ENCODE assay signal across 1 cellular context in genomic region chr10:34655286-34656170, GRCh38.
TF ChIP-seq lines count a peak whose summit lies in the region.

No MANE protein-coding gene starts in this region.

TF ChIP-seq in H1, 55 proteins besides CTCF, POLR2A, EP300 and RAD21:
- TF ChIP-seq CHD7 (IDR thresholded peaks at IDR 0.05; ENCODE audit: insufficient replicate concordance, low read length) (peak; percentile 46), EGR1 (IDR thresholded peaks at IDR 0.05; ENCODE audit: borderline replicate concordance, low read depth, low read length) (no peak)
